Comparison of ENCODE assay signal across 9 cellular contexts in genomic region chr2:25295654-25296053, GRCh38. TPM values are rescaled to one million over a fixed set of nuclear protein-coding genes. Genes with fewer than 3 reads are reported as not detected.
DNase-seq lines count a peak whose midpoint lies in the region; ATAC-seq and TF ChIP-seq lines count a peak whose summit lies in the region.
"Had no signal": no experiment of that assay in that cellular context is flagged by ENCODE, and none has a peak within 500 bp of the region (broad histone marks: within the 10 kb centered on the region; RNA-seq: fewer than 3 reads in every experiment).

No MANE protein-coding gene starts in this region.

- peak overlapping the region; percentile 86 for H2AFZ ChIP-seq in fibroblast of lung (ENCODE audit: low read length)

- intact Hi-C loops in activated CD4-positive, alpha-beta T cell treated with anti-CD3 and anti-CD28 coated beads, Interleukin-2, amount 10 ng/mL, durations not matched to agents 24 days and 14 days (cut with micrococcal nuclease): loop anchor here (1.0 to 2.0 kb wide), 3 partner anchors 9 to 67 kb away; no protein-coding TSS in a partner anchor
- intact Hi-C loops in activated B cell treated with CpG ODN at 0.5 μM for 24 hours (cut with micrococcal nuclease): no loop called here

- no peaks in the 10 kb centered on the region for H3K9me3 Mint-ChIP-seq in activated CD4-positive, alpha-beta T cell treated with anti-CD3 and anti-CD28 coated beads, Interleukin-2, amount 10 ng/mL, durations not matched to agents 24 days and 14 days
- H3K9me3 Mint-ChIP-seq in activated B cell treated with CpG ODN at 0.5 μM for 24 hours: no peaks in the 10 kb centered on the region

- H3K4me1 Mint-ChIP-seq in activated CD4-positive, alpha-beta T cell treated with anti-CD3 and anti-CD28 coated beads, Interleukin-2, amount 10 ng/mL, durations not matched to agents 24 days and 14 days: peaks cover 43% of the 10 kb centered on the region
- H3K4me1 Mint-ChIP-seq in activated B cell treated with CpG ODN at 0.5 μM for 24 hours: peaks cover 47% of the 10 kb centered on the region

- H3K4me1 ChIP-seq in fibroblast of lung (ENCODE audit: control insufficient read depth, extremely low read depth, insufficient read depth, low read length) (peaks cover 11% of the 10 kb centered on the region), stomach smooth muscle (ENCODE audit: control insufficient read depth, insufficient read depth, low read length) (peaks cover 61% of the 10 kb centered on the region)

- no peak overlapping the region for H3K4me3 ChIP-seq in fibroblast of lung (replicated peaks in 1 of 4; ENCODE audit: control extremely low read depth in 1 of 4, insufficient read depth in 1 of 4, low read depth in 3 of 4, low read length in 4 of 4)
- peak overlapping the region in 1 of 2 donors; percentile 59 for H3K4me3 ChIP-seq in stomach smooth muscle (ENCODE audit: low read length in 2 of 2)
- H3K4me3 ChIP-seq: testis had no signal

- DNase-seq in activated CD4-positive, alpha-beta T cell treated with anti-CD3 and anti-CD28 coated beads, Interleukin-2, amount 10 ng/mL, durations not matched to agents 24 days and 14 days: no peak
- no peak for DNase-seq in activated CD4-positive, alpha-beta T cell treated with anti-CD3 and anti-CD28 coated beads for 48 hours
- DNase-seq in activated B cell treated with CpG ODN at 0.5 μM for 24 hours: no peak
- no peak for DNase-seq in fibroblast of lung (ENCODE audit: low read depth in 2 of 2)
- no peak for DNase-seq in GM10248 (ENCODE audit: extremely low spot score)
- no peak for DNase-seq in UCSD-AML1 (lab: John Stamatoyannopoulos, UW; ENCODE audit: unreplicated experiment)

- no peaks in the 10 kb centered on the region for H3K27me3 ChIP-seq in fibroblast of lung (ENCODE audit: control insufficient read depth, insufficient read depth, low read length)
- H3K27me3 ChIP-seq in stomach smooth muscle (ENCODE audit: control insufficient read depth in 1 of 2, insufficient read depth in 2 of 2, low read length in 2 of 2): no peaks in the 10 kb centered on the region
- H3K27me3 ChIP-seq: testis had no signal

- H3K36me3 ChIP-seq in fibroblast of lung (ENCODE audit: control insufficient read depth, insufficient read depth, low read length) (peaks cover 2% of the 10 kb centered on the region), stomach smooth muscle (ENCODE audit: control insufficient read depth in 2 of 2, insufficient read depth in 2 of 2, low read length in 2 of 2) (peaks cover 4 to 22% of the 10 kb centered on the region in 2 donors)

- CTCF ChIA-PET in activated B cell treated with CpG ODN at 0.5 μM for 24 hours (lab: Charles Lee): interaction anchor here (0.9 to 1.5 kb wide), 3 partner anchors 16 to 130 kb away, joined by 3 to 4 read pairs (median 3); no protein-coding TSS in a partner anchor
- CTCF ChIA-PET in GM10248 (lab: Yijun Ruan, JAX): interaction anchor here (1.1 to 1.9 kb wide), 5 partner anchors 12 to 370 kb away, joined by 3 to 6 read pairs (median 4); no protein-coding TSS in a partner anchor

- H3K9ac ChIP-seq in fibroblast of lung (ENCODE audit: insufficient read depth, low read length): no peak overlapping the region
- H3K9ac ChIP-seq in stomach smooth muscle (ENCODE audit: low read length in 2 of 2): no peak overlapping the region

- H3K4me3 Mint-ChIP-seq in activated CD4-positive, alpha-beta T cell treated with anti-CD3 and anti-CD28 coated beads, Interleukin-2, amount 10 ng/mL, durations not matched to agents 24 days and 14 days: peak overlapping the region; percentile 80
- H3K4me3 Mint-ChIP-seq in activated B cell treated with CpG ODN at 0.5 μM for 24 hours: peak overlapping the region; percentile 71

- no peaks in the 10 kb centered on the region for H4K20me1 ChIP-seq in fibroblast of lung (ENCODE audit: control insufficient read depth, extremely low read depth, insufficient read depth, low read length)

- H3K79me2 ChIP-seq in fibroblast of lung (ENCODE audit: control insufficient read depth, insufficient read depth, low read length): no peaks in the 10 kb centered on the region

- peaks cover 50% of the 10 kb centered on the region for H3K36me3 Mint-ChIP-seq in activated CD4-positive, alpha-beta T cell treated with anti-CD3 and anti-CD28 coated beads, Interleukin-2, amount 10 ng/mL, durations not matched to agents 24 days and 14 days (ENCODE audit: low read depth)
- H3K36me3 Mint-ChIP-seq in activated B cell treated with CpG ODN at 0.5 μM for 24 hours (ENCODE audit: low read depth): peaks cover 18% of the 10 kb centered on the region

- ATAC-seq in activated B cell treated with CpG ODN at 0.5 μM for 24 hours (ENCODE audit: low read depth) (no peak), HG03521 (IDR thresholded peaks at IDR 0.05; ENCODE audit: unreplicated experiment) (no peak)

- H3K27ac ChIP-seq in fibroblast of lung (ENCODE audit: insufficient read depth, low read length): no peak overlapping the region
- H3K27ac ChIP-seq in stomach smooth muscle (ENCODE audit: low read length): peak overlapping the region; percentile 46

- POLR2A ChIA-PET in activated B cell treated with CpG ODN at 0.5 μM for 24 hours (lab: Charles Lee) (interaction anchor here (1.7 to 2.7 kb wide), 4 partner anchors 15 to 67 kb away, joined by 4 to 21 read pairs (median 14); no protein-coding TSS in a partner anchor), GM10248 (lab: Yijun Ruan, JAX) (no interaction called here)

- H3K9me3 ChIP-seq in fibroblast of lung (ENCODE audit: control insufficient read depth, insufficient read depth, low read depth, low read length) (no peaks in the 10 kb centered on the region), stomach smooth muscle (ENCODE audit: control insufficient read depth in 2 of 2, low read length in 2 of 2) (no peaks in the 10 kb centered on the region)
- H3K9me3 ChIP-seq: testis had no signal

- TF ChIP-seq CTCF in activated B cell treated with CpG ODN at 0.5 μM for 24 hours (IDR thresholded peaks at IDR 0.05) (no peak), fibroblast of lung (conservative IDR thresholded peaks at IDR 0.05 in 1 of 2, IDR thresholded peaks at IDR 0.05 in 1 of 2; ENCODE audit: low read depth in 1 of 2, low read length in 2 of 2) (no peak), GM10248 (IDR thresholded peaks at IDR 0.05; ENCODE audit: control extremely low read depth, extremely low read depth, low read depth, missing control alignments) (no peak)

- peak overlapping the region; percentile 95 for H3K27ac Mint-ChIP-seq in activated CD4-positive, alpha-beta T cell treated with anti-CD3 and anti-CD28 coated beads, Interleukin-2, amount 10 ng/mL, durations not matched to agents 24 days and 14 days
- H3K27ac Mint-ChIP-seq in activated B cell treated with CpG ODN at 0.5 μM for 24 hours: peak overlapping the region; percentile 84

- no peak overlapping the region for H3K4me2 ChIP-seq in fibroblast of lung (ENCODE audit: extremely low read depth, insufficient read depth, low read length)

- H3K27me3 Mint-ChIP-seq in activated CD4-positive, alpha-beta T cell treated with anti-CD3 and anti-CD28 coated beads, Interleukin-2, amount 10 ng/mL, durations not matched to agents 24 days and 14 days: no peaks in the 10 kb centered on the region
- no peaks in the 10 kb centered on the region for H3K27me3 Mint-ChIP-seq in activated B cell treated with CpG ODN at 0.5 μM for 24 hours

RNA-seq across cellular contexts. Expression of gene DNMT3A, which starts 46.1 kb away (rescaled TPM):
- 97.4 and 102 TPM in 2 replicates for total RNA-seq in activated CD4-positive, alpha-beta T cell treated with anti-CD3 and anti-CD28 coated beads, Interleukin-2, amount 10 ng/mL, durations not matched to agents 24 days and 14 days
- total RNA-seq in activated B cell treated with CpG ODN at 0.5 μM for 24 hours (45.0 and 49.9 TPM in 2 replicates), fibroblast of lung (16.9 and 19.7 TPM in 2 replicates)
- polyA plus RNA-seq in fibroblast of lung: 3.6 and 3.7 TPM in 2 replicates
- 6.9 and 8.6 TPM in 2 replicates for polyA plus RNA-seq in fibroblast of lung (2012)
- polyA minus RNA-seq in fibroblast of lung (ENCODE audit: low replicate concordance): 6.6 and 44.1 TPM in 2 replicates
